In genomic region chr6:43634702-43635303, GRCh38 we compare ENCODE assay signal across 9 cellular contexts. TPM values are rescaled to one million over a fixed set of nuclear protein-coding genes. Genes with fewer than 3 reads are reported as not detected.
DNase-seq lines count a peak whose midpoint lies in the region; ATAC-seq, FAIRE-seq and TF ChIP-seq lines count a peak whose summit lies in the region.
"Had no signal": no experiment of that assay in that cellular context is flagged by ENCODE, and none has a peak within 500 bp of the region (broad histone marks: within the 10 kb centered on the region; RNA-seq: fewer than 3 reads in every experiment).

No MANE protein-coding gene starts in this region.

- H3K4me1 ChIP-seq in PC-3 (ENCODE audit: insufficient read depth, low read length) (peaks cover 33% of the 10 kb centered on the region), esophagus squamous epithelium (peaks cover 19 to 57% (median 24%) of the 10 kb centered on the region in 3 donors), small intestine (ENCODE audit: control insufficient read depth in 2 of 2, insufficient read depth in 1 of 2, low read depth in 1 of 2, low read length in 1 of 2) (peaks cover 0 to 4% of the 10 kb centered on the region in 2 donors), thyroid gland (peaks cover 14 to 27% of the 10 kb centered on the region in 2 donors)

- peak overlapping the region; percentile 88; the same call in 1 of the 2 replicates for H3K9ac ChIP-seq in PC-3 (ENCODE audit: low read length)

- no peaks in the 10 kb centered on the region for H3K27me3 Mint-ChIP-seq in T-helper 1 cell treated with Interleukin-12 subunit alpha and Interleukin-12 subunit beta and Interleukin-4 antibody, amounts not matched to agents 30 μg/mL and 1 μg/mL, for 36 hours (ENCODE audit: low read depth)

- no peaks in the 10 kb centered on the region for H3K9me2 ChIP-seq in PC-3 (replicated peaks; ENCODE audit: low read length)

- in situ Hi-C loops in GM13977 (cut with MboI; ENCODE audit: low pct_unique_long_range_greater_than_20kb, low sequenced_read_pairs, unreplicated experiment), result no loop called here

- no peak for ATAC-seq in PC-3

- BruUV-seq in PC-3 (replicated peaks; lab: Mats Ljungman, UMichigan), result no TSS peak

- peaks cover 45% of the 10 kb centered on the region for H3K79me2 ChIP-seq in PC-3 (ENCODE audit: low read length)

- H3K27ac ChIP-seq in PC-3 (ENCODE audit: low read length), result no peak overlapping the region
- H3K27ac ChIP-seq in esophagus squamous epithelium, result peak overlapping the region in 3 of 4 donors; percentile 83 to 87 (median 87)
- H3K27ac ChIP-seq in small intestine (ENCODE audit: low read depth in 1 of 2, low read length in 1 of 2), result peak overlapping the region in 1 of 2 donors; percentile 93
- no peak overlapping the region for H3K27ac ChIP-seq in thyroid gland

- H3K36me3 ChIP-seq in PC-3 (ENCODE audit: low read depth, low read length) (peaks cover 12% of the 10 kb centered on the region), esophagus squamous epithelium (peaks cover 0 to 32% (median 0%) of the 10 kb centered on the region in 3 donors), small intestine (ENCODE audit: control insufficient read depth in 2 of 2, insufficient read depth in 2 of 2, low read length in 2 of 2) (no peaks in the 10 kb centered on the region), thyroid gland (peaks cover 3 to 5% of the 10 kb centered on the region in 2 donors)

- CTCF ChIA-PET in PC-3 (lab: Charles Lee), result no interaction called here

- H3K4me3 Mint-ChIP-seq in T-helper 1 cell treated with Interleukin-12 subunit alpha and Interleukin-12 subunit beta and Interleukin-4 antibody, amounts not matched to agents 30 μg/mL and 1 μg/mL, for 36 hours, result no peak overlapping the region

- H3K36me3 Mint-ChIP-seq in T-helper 1 cell treated with Interleukin-12 subunit alpha and Interleukin-12 subunit beta and Interleukin-4 antibody, amounts not matched to agents 30 μg/mL and 1 μg/mL, for 36 hours (ENCODE audit: low read depth), result peaks cover 25% of the 10 kb centered on the region

- H3K9me3 Mint-ChIP-seq in T-helper 1 cell treated with Interleukin-12 subunit alpha and Interleukin-12 subunit beta and Interleukin-4 antibody, amounts not matched to agents 30 μg/mL and 1 μg/mL, for 36 hours, result no peaks in the 10 kb centered on the region

- no peaks in the 10 kb centered on the region for H3F3A ChIP-seq in PC-3 (ENCODE audit: low read length, unreplicated experiment)

- H3K27me3 ChIP-seq in PC-3 (ENCODE audit: low read length) (no peaks in the 10 kb centered on the region), esophagus squamous epithelium (no peaks in the 10 kb centered on the region), small intestine (ENCODE audit: control insufficient read depth in 2 of 2, insufficient read depth in 2 of 2, low read length in 2 of 2) (no peaks in the 10 kb centered on the region), thyroid gland (no peaks in the 10 kb centered on the region)

- H2AFZ ChIP-seq in PC-3 (ENCODE audit: low read length), result peak overlapping the region; percentile 93

- no peak for FAIRE-seq in small intestine (lab: Jason Lieb, UNC)

- POLR2A ChIA-PET in PC-3 (lab: Charles Lee; ENCODE audit: unreplicated experiment), result interaction anchor here (0.6 kb wide), 1 partner anchor 159 kb away, joined by 5 read pairs; no protein-coding TSS in a partner anchor

- DNase-seq in T-helper 1 cell (no peak), PC-3 (no peak), esophagus squamous epithelium (lab: John Stamatoyannopoulos, UW) (no peak), small intestine (peak; percentile 29), NOMO-1 (lab: John Stamatoyannopoulos, UW; ENCODE audit: unreplicated experiment in 2 of 2) (no peak), GM13977 (ENCODE audit: low spot score) (no peak), thyroid gland (no peak)

- H3K27ac Mint-ChIP-seq in T-helper 1 cell treated with Interleukin-12 subunit alpha and Interleukin-12 subunit beta and Interleukin-4 antibody, amounts not matched to agents 30 μg/mL and 1 μg/mL, for 36 hours, result peak overlapping the region; percentile 96

- intact Hi-C loops in PC-3 (cut with micrococcal nuclease) (no loop called here), esophagus squamous epithelium (cut with DNase I) (no loop called here), thyroid gland (cut with DNase I) (no loop called here)

- H3K9me3 ChIP-seq in PC-3 (ENCODE audit: low read length) (no peaks in the 10 kb centered on the region), esophagus squamous epithelium (no peaks in the 10 kb centered on the region), small intestine (ENCODE audit: control insufficient read depth, low read depth) (no peaks in the 10 kb centered on the region), thyroid gland (no peaks in the 10 kb centered on the region)

- no peak for TF ChIP-seq POLR2A in esophagus squamous epithelium (IDR thresholded peaks at IDR 0.05)
- TF ChIP-seq POLR2A in thyroid gland (IDR thresholded peaks at IDR 0.05), result no peak

- H4K20me1 ChIP-seq in PC-3 (ENCODE audit: low read length), result peaks cover 4% of the 10 kb centered on the region; the same call in 1 of the 2 replicates

- no peak for TF ChIP-seq CTCF in PC-3 (conservative IDR thresholded peaks at IDR 0.05; ENCODE audit: low read depth, low read length)
- no peak for TF ChIP-seq CTCF in esophagus squamous epithelium (IDR thresholded peaks at IDR 0.05)
- TF ChIP-seq CTCF in GM13977 (IDR thresholded peaks at IDR 0.05; ENCODE audit: extremely low read depth, insufficient read depth, missing control alignments), result no peak
- no peak for TF ChIP-seq CTCF in thyroid gland (IDR thresholded peaks at IDR 0.05)

- peaks cover 40% of the 10 kb centered on the region for H3K4me1 Mint-ChIP-seq in T-helper 1 cell treated with Interleukin-12 subunit alpha and Interleukin-12 subunit beta and Interleukin-4 antibody, amounts not matched to agents 30 μg/mL and 1 μg/mL, for 36 hours (ENCODE audit: low read depth)

- H3K4me2 ChIP-seq in PC-3 (ENCODE audit: low read length), result peak overlapping the region; percentile 95

- H3K4me3 ChIP-seq in PC-3 (ENCODE audit: low read length) (no peak overlapping the region), esophagus squamous epithelium (no peak overlapping the region), small intestine (ENCODE audit: low read depth in 1 of 2, low read length in 2 of 2) (no peak overlapping the region), thyroid gland (replicated peaks in 1 of 3) (no peak overlapping the region)

- WGBS in esophagus squamous epithelium, 2 donors, result 72 to 77% methylated on average over 9 of the region's 9 CpGs
- WGBS in small intestine, 3 donors, result 63 to 71% (median 70%) methylated on average over 9 of the region's 9 CpGs
- 76 to 82% methylated on average over 9 of the region's 9 CpGs for WGBS in thyroid gland, 2 donors

RNA-seq across cellular contexts. Expression of gene MAD2L1BP, which starts 0.8 kb away (rescaled TPM):
- total RNA-seq in PC-3 (2014; rRNA removed), result 25.1 and 40.9 TPM in 2 replicates
- 10 to 100 TPM; 14.4 to 31.9 (median 22.7) TPM for total RNA-seq in esophagus squamous epithelium
- 10 to 100 TPM; 38.1 to 59.4 (median 54.6) TPM for polyA plus RNA-seq in small intestine
- 10 to 100 TPM; 15.9 to 54.8 (median 20.4) TPM for total RNA-seq in thyroid gland

RNA-seq across cellular contexts. Expression of gene GTPBP2, which starts 5.7 kb away (rescaled TPM):
- total RNA-seq in PC-3 (2014; rRNA removed), result 38.1 and 47.6 TPM in 2 replicates
- 10 to 100 TPM; 24.3 to 52.4 (median 48.6) TPM for total RNA-seq in esophagus squamous epithelium
- 10 to 100 TPM; 33.7 to 81.6 (median 49.9) TPM for polyA plus RNA-seq in small intestine
- 10 to 100 TPM; 50.2 to 65.8 (median 58.1) TPM for total RNA-seq in thyroid gland

RNA-seq across cellular contexts. Expression of gene RSPH9, which starts 10.0 kb away (rescaled TPM):
- total RNA-seq in PC-3 (2014; rRNA removed), result not detected in 2 replicates
- under 1 TPM in 2 of 4 donors, not detected in 2; 0.15 to 0.38 TPM for total RNA-seq in esophagus squamous epithelium
- polyA plus RNA-seq in small intestine, result 1 to 10 TPM in 1 of 3 donors, under 1 TPM in 2; 0.42 to 1.1 (median 0.81) TPM
- total RNA-seq in thyroid gland, result under 1 TPM in 1 of 4 donors, not detected in 3; 0.13 TPM
- total RNA-seq: activated CD8-positive, alpha-beta memory T cell treated with anti-CD3 and anti-CD28 coated beads for 36 hours had no signal

RNA-seq across cellular contexts. Expression of gene MRPS18A, which starts 52.8 kb away (rescaled TPM):
- total RNA-seq in PC-3 (2014; rRNA removed), result 91.5 and 105 TPM in 2 replicates
- 10 to 100 TPM; 43.7 to 57.4 (median 51.4) TPM for total RNA-seq in esophagus squamous epithelium
- 100 to 1,000 TPM in 1 of 3 donors, 10 to 100 TPM in 2; 63.7 to 107 (median 66.5) TPM for polyA plus RNA-seq in small intestine
- total RNA-seq in thyroid gland, result 10 to 100 TPM; 26.3 to 61.1 (median 45.1) TPM

RNA-seq across cellular contexts. Expression of gene POLH, which starts 58.8 kb away (rescaled TPM):
- total RNA-seq in PC-3 (2014; rRNA removed) (8.2 and 12.1 TPM in 2 replicates), esophagus squamous epithelium (10 to 100 TPM in 3 of 4 donors, 1 to 10 TPM in 1; 5.3 to 14.8 (median 12.4) TPM), thyroid gland (10 to 100 TPM; 14.8 to 19.5 (median 15.2) TPM)
- 1 to 10 TPM; 2.0 to 4.0 (median 2.2) TPM for polyA plus RNA-seq in small intestine

Comparison
In these comparisons a context has a peak if more than half of its experiments do, and no peak if none do; other contexts are left out.
1. H3K27ac ChIP-seq: peak in esophagus squamous epithelium (3 of 4); none in PC-3 (single experiment) and thyroid gland (0 of 3).